Comparison of ENCODE assay signal across 20 cellular contexts in genomic region chr2:187993516-187993915, GRCh38.
DNase-seq lines count a peak whose midpoint lies in the region; ATAC-seq and TF ChIP-seq lines count a peak whose summit lies in the region.
"Had no signal": no experiment of that assay in that cellular context is flagged by ENCODE, and none has a peak within 500 bp of the region (broad histone marks: within the 10 kb centered on the region; RNA-seq: fewer than 3 reads in every experiment).

No MANE protein-coding gene starts in this region.

- ATAC-seq in HG03439 (IDR thresholded peaks at IDR 0.05; ENCODE audit: unreplicated experiment): no peak
- ATAC-seq: activated naive CD4-positive, alpha-beta T cell treated with anti-CD3 and anti-CD28 coated beads, Interleukin-2, amount 50 U/mL, for 72 hours; activated T-cell treated with anti-CD3 and anti-CD28 coated beads, Interleukin-2, amount 50 U/mL, for 72 hours had no signal

- intact Hi-C loops in posterior cingulate gyrus (cut with DNase I): no loop called here

- no peak overlapping the region for H3K4me3 ChIP-seq in fibroblast of villous mesenchyme (ENCODE audit: low read depth, low read length)
- H3K4me3 ChIP-seq: HAP-1, heart left ventricle, upper lobe of left lung had no signal

- TF ChIP-seq CTCF in fibroblast of villous mesenchyme (IDR thresholded peaks at IDR 0.05; ENCODE audit: insufficient read depth, low read depth, low read length): no peak

- DNase-seq in EL (peak; percentile 5), amniotic epithelial cell (ENCODE audit: low read depth) (peak; percentile 9), fibroblast of villous mesenchyme (ENCODE audit: low read depth) (peak; percentile 67), non-pigmented ciliary epithelial cell (ENCODE audit: low read depth) (peak; percentile 43), SIG-M5 treated with dmso at 0.1 percent for 504 hours (lab: John Stamatoyannopoulos, UW; ENCODE audit: unreplicated experiment) (no peak), posterior cingulate gyrus (no peak), A172 (ENCODE audit: low spot score) (no peak)
- DNase-seq: activated B cell treated with CpG ODN at 0.5 μM for 24 hours; activated T-cell treated with anti-CD3 and anti-CD28 coated beads, Interleukin-2, amount 50 U/mL, for 72 hours; central memory CD4-positive, alpha-beta T cell; heart left ventricle; KBM-7; NCI-H2029 treated with DMSO at 0.1 percent for 48 hours; NCI-H524; Right ventricle myocardium superior; stimulated activated CD4-positive, alpha-beta T cell treated with anti-CD3 and anti-CD28 coated beads, Interleukin-1b, Interleukin-23, amount 100 ng/mL, for 48 hours; upper lobe of left lung had no signal

Comparison
In these comparisons a context has a peak if more than half of its experiments do, and no peak if none do; other contexts are left out.
1. DNase-seq: peak in EL (single experiment), amniotic epithelial cell (single experiment), fibroblast of villous mesenchyme (single experiment) and non-pigmented ciliary epithelial cell (single experiment); none in SIG-M5 treated with dmso at 0.1 percent for 504 hours (single experiment), posterior cingulate gyrus (0 of 10) and A172 (single experiment).